32 cellular contexts compared by ENCODE assay signal in genomic region chr20:61765871-61766654, GRCh38.
DNase-seq lines count a peak whose midpoint lies in the region; ATAC-seq and TF ChIP-seq lines count a peak whose summit lies in the region.
"Had no signal": no experiment of that assay in that cellular context is flagged by ENCODE, and none has a peak within 500 bp of the region (broad histone marks: within the 10 kb centered on the region; RNA-seq: fewer than 3 reads in every experiment).

No MANE protein-coding gene starts in this region.

- H3K27me3 Mint-ChIP-seq in chondrocyte (ENCODE audit: low read depth): peaks cover 31% of the 10 kb centered on the region
- H3K27me3 Mint-ChIP-seq: activated CD4-positive, alpha-beta memory T cell treated with anti-CD3 and anti-CD28 coated beads for 36 hours; CD4-positive, CD25-positive, alpha-beta regulatory T cell; natural killer cell treated with Interleukin-12 subunit alpha and Interleukin-12 subunit beta and Interleukin-15 and Interleukin-18, amount 100 ng/mL, for 72 hours had no signal

- H3K36me3 Mint-ChIP-seq in chondrocyte (ENCODE audit: low read depth): no peaks in the 10 kb centered on the region
- H3K36me3 Mint-ChIP-seq: activated CD4-positive, alpha-beta memory T cell treated with anti-CD3 and anti-CD28 coated beads for 36 hours; activated naive CD4-positive, alpha-beta T cell treated with anti-CD3 and anti-CD28 coated beads, Interleukin-2, amount 50 U/mL, for 72 hours; CD4-positive, CD25-positive, alpha-beta regulatory T cell; natural killer cell treated with Interleukin-12 subunit alpha and Interleukin-12 subunit beta and Interleukin-15 and Interleukin-18, amount 100 ng/mL, for 72 hours had no signal

- H3K27me3 ChIP-seq in Karpas-422 (ENCODE audit: low read length) (no peaks in the 10 kb centered on the region), right cardiac atrium (ENCODE audit: control insufficient read depth, insufficient read depth) (no peaks in the 10 kb centered on the region)
- H3K27me3 ChIP-seq: brain microvascular endothelial cell had no signal

- no peak overlapping the region for H3K4me3 Mint-ChIP-seq in chondrocyte (ENCODE audit: unreplicated experiment)
- H3K4me3 Mint-ChIP-seq: activated CD4-positive, alpha-beta memory T cell treated with anti-CD3 and anti-CD28 coated beads for 36 hours; activated T-helper 1 cell treated with anti-CD3 and anti-CD28 coated beads, Interleukin-12 subunit alpha, Interleukin-12 subunit beta, Interleukin-2, Interleukin-4 antibody, amounts not matched to agents 30 ng/mL and 10 ng/mL and 1 ng/mL, durations not matched to agents 14 hours and 24 hours and 36 hours; CD4-positive, CD25-positive, alpha-beta regulatory T cell; natural killer cell treated with Interleukin-12 subunit alpha and Interleukin-12 subunit beta and Interleukin-15 and Interleukin-18, amount 100 ng/mL, for 72 hours had no signal

- no peak overlapping the region for H3K4me2 ChIP-seq in Karpas-422 (ENCODE audit: low read depth, low read length, poor library complexity, severe bottlenecking)

- TF ChIP-seq CTCF in chondrocyte (IDR thresholded peaks at IDR 0.05): no peak

- no peaks in the 10 kb centered on the region for H3K36me3 ChIP-seq in Karpas-422 (ENCODE audit: insufficient read depth, low read length)
- H3K36me3 ChIP-seq: brain microvascular endothelial cell, esophagus muscularis mucosa, lower lobe of right lung, thoracic aorta had no signal

- H3K9me3 Mint-ChIP-seq in chondrocyte (ENCODE audit: low read depth): no peaks in the 10 kb centered on the region
- H3K9me3 Mint-ChIP-seq: activated CD4-positive, alpha-beta memory T cell treated with anti-CD3 and anti-CD28 coated beads for 36 hours; activated naive CD4-positive, alpha-beta T cell treated with anti-CD3 and anti-CD28 coated beads, Interleukin-2, amount 50 U/mL, for 72 hours; activated T-helper 1 cell treated with anti-CD3 and anti-CD28 coated beads, Interleukin-12 subunit alpha, Interleukin-12 subunit beta, Interleukin-2, Interleukin-4 antibody, amounts not matched to agents 30 ng/mL and 10 ng/mL and 1 ng/mL, durations not matched to agents 14 hours and 24 hours and 36 hours; natural killer cell treated with Interleukin-12 subunit alpha and Interleukin-12 subunit beta and Interleukin-15 and Interleukin-18, amount 100 ng/mL, for 72 hours had no signal

- ATAC-seq in Right ventricle myocardium inferior (no peak), left ventricle myocardium superior (no peak), HG03095 (IDR thresholded peaks at IDR 0.05; ENCODE audit: unreplicated experiment) (no peak), right cardiac atrium (no peak)
- ATAC-seq: activated naive CD4-positive, alpha-beta T cell treated with anti-CD3 and anti-CD28 coated beads, Interleukin-2, amount 50 U/mL, for 72 hours; lower lobe of right lung; natural killer cell treated with Interleukin-12 subunit alpha and Interleukin-12 subunit beta and Interleukin-15 and Interleukin-18, amount 100 ng/mL, for 72 hours had no signal

- intact Hi-C loops in Right ventricle myocardium inferior (cut with DNase I): no loop called here
- intact Hi-C loops in left ventricle myocardium superior (cut with micrococcal nuclease): no loop called here
- intact Hi-C loops in right cardiac atrium (cut with DNase I): no loop called here

- DNase-seq in Right ventricle myocardium inferior (ENCODE audit: missing footprints) (peak; percentile 35), left ventricle myocardium superior (no peak), chondrocyte (ENCODE audit: low spot score) (peak; percentile 68), mesenteric fat pad (ENCODE audit: low spot score) (peak; percentile 77), Karpas-422 (no peak), right cardiac atrium (no peak), NCI-H2171 treated with DMSO at 0.1 percent for 48 hours (lab: John Stamatoyannopoulos, UW) (no peak)
- DNase-seq: activated CD4-positive, alpha-beta memory T cell treated with anti-CD3 and anti-CD28 coated beads for 36 hours; activated CD4-positive, alpha-beta T cell treated with anti-CD3 and anti-CD28 coated beads for 1 hour; activated CD8-positive, alpha-beta memory T cell treated with anti-CD3 and anti-CD28 coated beads, Interleukin-2, amount 50 U/mL, for 4 hours; amygdala; brain microvascular endothelial cell; CD4-positive, CD25-positive, alpha-beta regulatory T cell; cerebellar nuclear complex; DND-41; foreskin fibroblast; GF-D8; GOT3; kidney; lower lobe of right lung; NCI-H146; NCI-H2107; NCI-H446 treated with DMSO at 0.1 percent for 48 hours; NCI-H82; small intestine; stimulated activated naive CD4-positive, alpha-beta T cell treated with Interleukin-2 at 50 U/mL for 16 hours had no signal

- no peaks in the 10 kb centered on the region for H3K79me2 ChIP-seq in Karpas-422 (ENCODE audit: low read length)

- H4K20me1 ChIP-seq in Karpas-422 (ENCODE audit: insufficient read depth, low read depth, low read length): peaks cover 27% of the 10 kb centered on the region

- 84% methylated on average over 12 of the region's 12 CpGs for WGBS in right cardiac atrium

- no peaks in the 10 kb centered on the region for H3K9me2 ChIP-seq in Karpas-422 (replicated peaks; ENCODE audit: insufficient read depth, low read length)

- H3K9me3 ChIP-seq in Karpas-422 (ENCODE audit: low read length) (no peaks in the 10 kb centered on the region), right cardiac atrium (ENCODE audit: control insufficient read depth, low read length) (no peaks in the 10 kb centered on the region)
- H3K9me3 ChIP-seq: esophagus muscularis mucosa, lower lobe of right lung, thoracic aorta had no signal

- H3K4me3 ChIP-seq in Karpas-422 (ENCODE audit: low read length): no peak overlapping the region
- no peak overlapping the region for H3K4me3 ChIP-seq in right cardiac atrium (ENCODE audit: low read length)
- H3K4me3 ChIP-seq: esophagus muscularis mucosa, lower lobe of right lung, thoracic aorta had no signal

- no peaks in the 10 kb centered on the region for H3K4me1 Mint-ChIP-seq in chondrocyte (ENCODE audit: low read depth)
- H3K4me1 Mint-ChIP-seq: CD4-positive, CD25-positive, alpha-beta regulatory T cell had no signal

- H3K9ac ChIP-seq in Karpas-422 (ENCODE audit: low read length): no peak overlapping the region

- peaks cover 12% of the 10 kb centered on the region for H3K4me1 ChIP-seq in Karpas-422 (ENCODE audit: low read length)
- H3K4me1 ChIP-seq in right cardiac atrium (ENCODE audit: control insufficient read depth, insufficient read depth, low read length): no peaks in the 10 kb centered on the region
- H3K4me1 ChIP-seq: esophagus muscularis mucosa, lower lobe of right lung had no signal

- no peak overlapping the region for H3K27ac ChIP-seq in Karpas-422 (ENCODE audit: low read length)
- no peak overlapping the region for H3K27ac ChIP-seq in right cardiac atrium (ENCODE audit: low read length)
- H3K27ac ChIP-seq: brain microvascular endothelial cell, esophagus muscularis mucosa, lower lobe of right lung, thoracic aorta had no signal

- no peak overlapping the region for H2AFZ ChIP-seq in Karpas-422 (ENCODE audit: low read length)

- H3K27ac Mint-ChIP-seq in chondrocyte (ENCODE audit: unreplicated experiment): no peak overlapping the region
- H3K27ac Mint-ChIP-seq: activated CD4-positive, alpha-beta memory T cell treated with anti-CD3 and anti-CD28 coated beads for 36 hours; activated naive CD4-positive, alpha-beta T cell treated with anti-CD3 and anti-CD28 coated beads, Interleukin-2, amount 50 U/mL, for 72 hours; activated T-helper 1 cell treated with anti-CD3 and anti-CD28 coated beads, Interleukin-12 subunit alpha, Interleukin-12 subunit beta, Interleukin-2, Interleukin-4 antibody, amounts not matched to agents 30 ng/mL and 10 ng/mL and 1 ng/mL, durations not matched to agents 14 hours and 24 hours and 36 hours; CD4-positive, CD25-positive, alpha-beta regulatory T cell; natural killer cell treated with Interleukin-12 subunit alpha and Interleukin-12 subunit beta and Interleukin-15 and Interleukin-18, amount 100 ng/mL, for 72 hours had no signal

Comparison
In these comparisons a context has a peak if more than half of its experiments do, and no peak if none do; other contexts are left out.
1. DNase-seq: peak in Right ventricle myocardium inferior (single experiment), chondrocyte (single experiment) and mesenteric fat pad (single experiment); none in left ventricle myocardium superior (single experiment), Karpas-422 (single experiment), right cardiac atrium (0 of 3) and NCI-H2171 treated with DMSO at 0.1 percent for 48 hours (single experiment).